In genomic region chr12:48067250-48067938, GRCh38 we compare ENCODE assay signal across 16 cellular contexts.
"Had no signal": no experiment of that assay in that cellular context is flagged by ENCODE, and none has a peak within 500 bp of the region (broad histone marks: within the 10 kb centered on the region; RNA-seq: fewer than 3 reads in every experiment).

No MANE protein-coding gene starts in this region.

- DNase-seq: activated CD8-positive, alpha-beta T cell treated with anti-CD3 and anti-CD28 coated beads, Interleukin-2, amount 10 ng/mL, durations not matched to agents 7 days and 5 days; activated effector memory CD4-positive, alpha-beta T cell treated with Interleukin-2 at 50 U/mL for 16 hours; amniotic stem cell; caudate nucleus; colonic mucosa; left lung; mammary epithelial cell; naive B cell; pancreas; sigmoid colon; stimulated activated CD4-positive, alpha-beta T cell treated with anti-CD3 and anti-CD28 coated beads, Interleukin-1b, Interleukin-23, amount 100 ng/mL, for 48 hours; T-cell; T-helper 9 cell; WERI-Rb-1 had no signal

- H3K27me3 ChIP-seq: colonic mucosa, hepatocyte, left lung, pancreas, sigmoid colon had no signal

- H3K4me3 ChIP-seq: colonic mucosa, hepatocyte, left lung, pancreas, sigmoid colon had no signal

- H3K9me3 Mint-ChIP-seq: activated naive CD4-positive, alpha-beta T cell treated with anti-CD3 and anti-CD28 coated beads, Interleukin-2, amount 50 U/mL, for 72 hours; naive B cell; T-cell had no signal

- H3K27ac Mint-ChIP-seq: activated CD8-positive, alpha-beta T cell treated with anti-CD3 and anti-CD28 coated beads, Interleukin-2, amount 10 ng/mL, durations not matched to agents 7 days and 5 days; T-cell had no signal

- H3K27me3 Mint-ChIP-seq: naive B cell, T-cell had no signal

- H3K9me3 ChIP-seq: colonic mucosa, left lung, pancreas, sigmoid colon had no signal

- H3K4me1 ChIP-seq: colonic mucosa, left lung, pancreas, sigmoid colon had no signal

- ATAC-seq: activated CD8-positive, alpha-beta T cell treated with anti-CD3 and anti-CD28 coated beads, Interleukin-2, amount 10 ng/mL, durations not matched to agents 7 days and 5 days; activated naive CD4-positive, alpha-beta T cell treated with anti-CD3 and anti-CD28 coated beads, Interleukin-2, amount 50 U/mL, for 72 hours; left lung; pancreas; T-cell had no signal

- H3K27ac ChIP-seq: colonic mucosa, hepatocyte, left lung, pancreas, sigmoid colon, WERI-Rb-1 had no signal

- H3K4me3 Mint-ChIP-seq: activated CD8-positive, alpha-beta T cell treated with anti-CD3 and anti-CD28 coated beads, Interleukin-2, amount 10 ng/mL, durations not matched to agents 7 days and 5 days; naive B cell; T-cell had no signal
